ENCODE assay signal across 1 cellular context in genomic region chr2:42187886-42188285, GRCh38.
A peak's percentile ranks its signal among the peaks of the same experiment; 100 is the strongest.
TF ChIP-seq lines count a peak whose summit lies in the region.

No MANE protein-coding gene starts in this region.

TF ChIP-seq in liver, 16 proteins besides CTCF, POLR2A, EP300 and RAD21 (continued from another document):
- TF ChIP-seq REST (IDR thresholded peaks at IDR 0.05), result peak; percentile 54
